In genomic region chr2:42569116-42569711, GRCh38 we compare ENCODE assay signal across 8 cellular contexts. TPM values are rescaled to one million over a fixed set of nuclear protein-coding genes. Genes with fewer than 3 reads are reported as not detected.
A peak's percentile ranks its signal among the peaks of the same experiment; 100 is the strongest.
DNase-seq lines count a peak whose midpoint lies in the region; ATAC-seq and TF ChIP-seq lines count a peak whose summit lies in the region.

No MANE protein-coding gene starts in this region.

- no peaks in the 10 kb centered on the region for H4K20me1 ChIP-seq in SU-DHL-6 (ENCODE audit: low read depth, low read length)

- TF ChIP-seq CTCF in SU-DHL-6 (IDR thresholded peaks at IDR 0.05; ENCODE audit: insufficient read depth, low read length, poor library complexity, severe bottlenecking) (no peak), lower lobe of right lung (IDR thresholded peaks at IDR 0.05) (no peak)

- peak overlapping the region; percentile 88 for H3K4me2 ChIP-seq in SU-DHL-6 (ENCODE audit: low read depth, low read length, poor library complexity, severe bottlenecking)

- intact Hi-C loops in lower lobe of right lung (cut with DNase I), result no loop called here

- H3K27ac ChIP-seq in SU-DHL-6 (ENCODE audit: low read depth, low read length) (peak overlapping the region; percentile 95), lower lobe of right lung (peak overlapping the region; percentile 84), substantia nigra (ENCODE audit: low read depth, low read length, poor library complexity, severe bottlenecking) (peak overlapping the region; percentile 68)

- no peaks in the 10 kb centered on the region for H3K27me3 ChIP-seq in SU-DHL-6 (ENCODE audit: low read length)
- H3K27me3 ChIP-seq in lower lobe of right lung (ENCODE audit: low read depth), result no peaks in the 10 kb centered on the region

- H3K36me3 ChIP-seq in SU-DHL-6 (ENCODE audit: low read length) (0 out of 2 replicates have a peak, but pooled peaks cover 4% of the 10 kb centered on the region), lower lobe of right lung (peaks cover 5% of the 10 kb centered on the region)

- H3K4me1 ChIP-seq in lower lobe of right lung, result peaks cover 15% of the 10 kb centered on the region

- no peaks in the 10 kb centered on the region for H3K9me3 ChIP-seq in SU-DHL-6 (ENCODE audit: insufficient read depth, low read length)
- H3K9me3 ChIP-seq in lower lobe of right lung, result no peaks in the 10 kb centered on the region

- DNase-seq in activated CD4-positive, CD25-positive, alpha-beta regulatory T cell treated with anti-CD3 and anti-CD28 coated beads, Interleukin-2, amount 50 U/mL, for 72 hours, result peak; percentile 32
- DNase-seq in HT-29 (ENCODE audit: low spot score) (peak; percentile 57), ecto neural progenitor cell (ENCODE audit: low spot score) (peak; percentile 55), lower lobe of right lung (no peak), substantia nigra (lab: John Stamatoyannopoulos, UW) (peak in 32 of 49 donors; percentile 4 to 47 (median 24)), SIG-M5 treated with dmso at 0.1 percent for 504 hours (lab: John Stamatoyannopoulos, UW; ENCODE audit: unreplicated experiment) (no peak)

- peaks cover 38% of the 10 kb centered on the region for H3K79me2 ChIP-seq in SU-DHL-6 (ENCODE audit: insufficient read depth, low read length)

- H3K9ac ChIP-seq in SU-DHL-6 (ENCODE audit: low read length), result peak overlapping the region; percentile 85

- H2AFZ ChIP-seq in SU-DHL-6 (ENCODE audit: low read depth, low read length, severe bottlenecking), result no peak overlapping the region

- H3F3A ChIP-seq in SU-DHL-6 (ENCODE audit: insufficient read depth), result peaks cover 37% of the 10 kb centered on the region

- no peak for ATAC-seq in activated CD4-positive, CD25-positive, alpha-beta regulatory T cell treated with anti-CD3 and anti-CD28 coated beads, Interleukin-2, amount 50 U/mL, for 24 hours
- peak; percentile 47 to 56 for ATAC-seq in lower lobe of right lung

- no peaks in the 10 kb centered on the region for H3K9me2 ChIP-seq in SU-DHL-6 (replicated peaks; ENCODE audit: insufficient read depth, low read length)

- H3K4me3 ChIP-seq in SU-DHL-6 (ENCODE audit: insufficient read depth, low read length, poor library complexity, severe bottlenecking) (peak overlapping the region; percentile 87), lower lobe of right lung (peak overlapping the region; percentile 88)

RNA-seq across cellular contexts. Expression of gene MTA3, which starts 0.8 kb away (rescaled TPM):
- 16.2 and 18.4 TPM in 2 replicates for total RNA-seq in HT-29 (2014; rRNA removed; shearing (Covaris generic))
- total RNA-seq in lower lobe of right lung, result 23.5 TPM

Comparison
In these comparisons a context has a peak if more than half of its experiments do, and no peak if none do; other contexts are left out.
1. DNase-seq: peak in activated CD4-positive, CD25-positive, alpha-beta regulatory T cell treated with anti-CD3 and anti-CD28 coated beads, Interleukin-2, amount 50 U/mL, for 72 hours (single experiment), HT-29 (single experiment), ecto neural progenitor cell (single experiment) and substantia nigra (32 of 49); none in lower lobe of right lung (single experiment) and SIG-M5 treated with dmso at 0.1 percent for 504 hours (single experiment).
2. ATAC-seq: peak in lower lobe of right lung (2 of 2); none in activated CD4-positive, CD25-positive, alpha-beta regulatory T cell treated with anti-CD3 and anti-CD28 coated beads, Interleukin-2, amount 50 U/mL, for 24 hours (0 of 2).
3. Peak in every context shown above with its lines, with median percentiles within 50 percentile points of each other: H3K27ac ChIP-seq.